In the genomic region with DNA sequence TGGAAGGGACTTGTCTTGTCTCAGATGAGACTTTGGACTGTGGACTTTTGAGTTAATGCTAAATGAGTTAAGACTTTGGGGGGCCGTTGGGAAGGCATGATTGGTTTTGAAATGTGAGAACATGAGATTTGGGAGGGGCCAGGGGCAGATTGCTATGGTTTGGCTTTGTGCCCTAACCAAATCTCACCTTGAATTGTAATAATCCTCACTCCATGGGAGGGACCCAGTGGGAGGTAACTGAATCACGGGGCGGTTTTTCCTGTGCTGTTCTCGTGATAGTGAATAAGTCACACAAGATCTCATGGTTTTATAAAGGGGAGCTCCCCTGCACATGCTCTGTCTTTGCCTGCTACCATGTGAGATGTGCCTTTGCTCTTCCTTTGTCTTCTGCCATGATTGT, we compare ENCODE assay signal across 22 cellular contexts.
A peak's percentile ranks its signal among the peaks of the same experiment; 100 is the strongest.
DNase-seq lines count a peak whose midpoint lies in the region; ATAC-seq, FAIRE-seq and TF ChIP-seq lines count a peak whose summit lies in the region.
"Had no signal": no experiment of that assay in that cellular context is flagged by ENCODE, and none has a peak within 500 bp of the region (broad histone marks: within the 10 kb centered on the region; RNA-seq: fewer than 3 reads in every experiment).

No MANE protein-coding gene starts in this region.

- no peak for TF ChIP-seq CTCF in liver (IDR thresholded peaks at IDR 0.05; ENCODE audit: low read depth, low read length, missing input control)
- TF ChIP-seq CTCF in HepG2 (CRISPR knock-in tag; IDR thresholded peaks at IDR 0.05), result no peak

- H3K27me3 ChIP-seq in liver (ENCODE audit: control insufficient read depth in 4 of 4, insufficient read depth in 4 of 4, low read length in 3 of 4) (no peaks in the 10 kb centered on the region), HepG2 (ENCODE audit: control insufficient read depth in 1 of 2, insufficient read depth in 2 of 2, low read length in 2 of 2) (no peaks in the 10 kb centered on the region)
- H3K27me3 ChIP-seq: BLaER1 had no signal

- in situ Hi-C loops in HepG2 (cut with HindIII; ENCODE audit: extremely low pct_ligation_motif_present, low pct_unique_long_range_greater_than_20kb), result no loop called here

- no peak for TF ChIP-seq POLR2A in HepG2 (IDR thresholded peaks at IDR 0.05; ENCODE audit: insufficient read depth in 1 of 2, low read depth in 2 of 2, low read length in 2 of 2)

- no peak overlapping the region for H2AFZ ChIP-seq in HepG2 (ENCODE audit: low read length)
- H2AFZ ChIP-seq: GM23338 had no signal

- peaks cover 9 to 42% (median 23%) of the 10 kb centered on the region in 4 donors for H3K4me1 ChIP-seq in liver (ENCODE audit: control insufficient read depth in 4 of 4, insufficient read depth in 4 of 4, low read length in 3 of 4)
- H3K4me1 ChIP-seq in HepG2 (ENCODE audit: insufficient read depth, low read length), result peaks cover 28% of the 10 kb centered on the region
- H3K4me1 ChIP-seq: BLaER1 had no signal

- H4K20me1 ChIP-seq in HepG2 (ENCODE audit: insufficient read depth, low read length), result no peaks in the 10 kb centered on the region
- H4K20me1 ChIP-seq: BLaER1 had no signal

- H3K9me3 ChIP-seq in liver (ENCODE audit: control insufficient read depth in 4 of 4, low read length in 3 of 4), result no peaks in the 10 kb centered on the region
- peaks cover 13% of the 10 kb centered on the region for H3K9me3 ChIP-seq in HepG2 (ENCODE audit: low read length)

- H3K9me3 Mint-ChIP-seq in activated CD8-positive, alpha-beta T cell treated with anti-CD3 and anti-CD28 coated beads, Interleukin-2, amount 10 ng/mL, durations not matched to agents 7 days and 5 days (ENCODE audit: insufficient read depth), result no peaks in the 10 kb centered on the region

- WGBS in liver, result 71% methylated on average over 4 of the region's 4 CpGs
- 96% methylated on average over 4 of the region's 4 CpGs for WGBS in HepG2 (ENCODE audit: low lambda C conversion rate)

- no peak for TF ChIP-seq EP300 in HepG2 (IDR thresholded peaks at IDR 0.05; ENCODE audit: low read depth in 2 of 2, low read length in 2 of 2)
- no peak for TF ChIP-seq EP300 in HepG2 (CRISPR knock-in tag; IDR thresholded peaks at IDR 0.05; ENCODE audit: borderline replicate concordance)

- POLR2A ChIA-PET in HepG2 (lab: Yijun Ruan, JAX), result no interaction called here
- POLR2A ChIA-PET in activated CD8-positive, alpha-beta T cell treated with anti-CD3 and anti-CD28 coated beads, Interleukin-2, amount 10 ng/mL, durations not matched to agents 7 days and 5 days (lab: Charles Lee), result no interaction called here

- H3K9ac ChIP-seq in liver (ENCODE audit: low read depth in 1 of 2, low read length in 2 of 2) (no peak overlapping the region), HepG2 (ENCODE audit: insufficient read depth, low read depth, low read length) (no peak overlapping the region)
- H3K9ac ChIP-seq: BLaER1 had no signal

- H3K4me2 ChIP-seq in HepG2 (ENCODE audit: low read depth, low read length), result no peak overlapping the region
- H3K4me2 ChIP-seq: BLaER1, GM23338 had no signal

- no peaks in the 10 kb centered on the region for H3K79me2 ChIP-seq in HepG2 (ENCODE audit: insufficient read depth, low read length)

- no TSS peak for BruUV-seq in HepG2 (replicated peaks; lab: Mats Ljungman, UMichigan)

- no peaks in the 10 kb centered on the region for H3K36me3 Mint-ChIP-seq in activated CD8-positive, alpha-beta T cell treated with anti-CD3 and anti-CD28 coated beads, Interleukin-2, amount 10 ng/mL, durations not matched to agents 7 days and 5 days (ENCODE audit: low read depth)
- H3K36me3 Mint-ChIP-seq: CD14-positive monocyte had no signal

- H3K27ac ChIP-seq in liver (ENCODE audit: low read depth in 1 of 2, low read length in 2 of 2) (no peak overlapping the region), HepG2 (ENCODE audit: extremely low read length, insufficient read depth, low read length) (no peak overlapping the region)
- H3K27ac ChIP-seq: BLaER1 had no signal

- no peak overlapping the region for H3K4me3 ChIP-seq in liver (ENCODE audit: low read depth in 1 of 3, low read length in 3 of 3)
- H3K4me3 ChIP-seq in HepG2 (replicated peaks in 1 of 3; ENCODE audit: insufficient read depth in 1 of 3, low read depth in 2 of 3, low read length in 3 of 3), result no peak overlapping the region
- H3K4me3 ChIP-seq: BLaER1, GM23338, K562 had no signal

- H3K36me3 ChIP-seq in liver (ENCODE audit: control insufficient read depth in 4 of 4, insufficient read depth in 3 of 4, low read depth in 1 of 4, low read length in 3 of 4) (no peaks in the 10 kb centered on the region), HepG2 (replicated peaks in 1 of 2; ENCODE audit: control insufficient read depth in 1 of 2, insufficient read depth in 2 of 2, low read length in 2 of 2) (no peaks in the 10 kb centered on the region)

- H3K27ac Mint-ChIP-seq in activated CD8-positive, alpha-beta T cell treated with anti-CD3 and anti-CD28 coated beads, Interleukin-2, amount 10 ng/mL, durations not matched to agents 7 days and 5 days, result no peak overlapping the region
- H3K27ac Mint-ChIP-seq: CD14-positive monocyte; CD4-positive, alpha-beta memory T cell; GM23338 had no signal

- no peaks in the 10 kb centered on the region for H3K4me1 Mint-ChIP-seq in activated CD8-positive, alpha-beta T cell treated with anti-CD3 and anti-CD28 coated beads, Interleukin-2, amount 10 ng/mL, durations not matched to agents 7 days and 5 days (ENCODE audit: low read depth)
- H3K4me1 Mint-ChIP-seq: CD4-positive, alpha-beta memory T cell had no signal

- H3K4me3 Mint-ChIP-seq in activated CD8-positive, alpha-beta T cell treated with anti-CD3 and anti-CD28 coated beads, Interleukin-2, amount 10 ng/mL, durations not matched to agents 7 days and 5 days, result no peak overlapping the region
- H3K4me3 Mint-ChIP-seq: CD14-positive monocyte; CD4-positive, alpha-beta memory T cell; GM23338; HFFc6 had no signal

- ATAC-seq in HepG2, result no peak
- ATAC-seq in activated CD8-positive, alpha-beta T cell treated with anti-CD3 and anti-CD28 coated beads, Interleukin-2, amount 10 ng/mL, durations not matched to agents 7 days and 5 days, result no peak
- ATAC-seq in HG03135 (IDR thresholded peaks at IDR 0.05; ENCODE audit: unreplicated experiment), result no peak
- ATAC-seq: GM23338, K562 had no signal

- no peaks in the 10 kb centered on the region for H3K27me3 Mint-ChIP-seq in activated CD8-positive, alpha-beta T cell treated with anti-CD3 and anti-CD28 coated beads, Interleukin-2, amount 10 ng/mL, durations not matched to agents 7 days and 5 days (ENCODE audit: low read depth)

- CTCF ChIA-PET in HepG2 (lab: Yijun Ruan, JAX; ENCODE audit: low intra/inter-chr PET ratio, low total read pairs), result no interaction called here
- CTCF ChIA-PET in activated CD8-positive, alpha-beta T cell treated with anti-CD3 and anti-CD28 coated beads, Interleukin-2, amount 10 ng/mL, durations not matched to agents 7 days and 5 days (lab: Charles Lee), result no interaction called here

- DNase-seq in HepG2 (ENCODE audit: low spot score), result no peak
- peak; percentile 18 for DNase-seq in NCI-H69 (lab: John Stamatoyannopoulos, UW)
- DNase-seq in kidney tubule cell (ENCODE audit: low spot score), result peak; percentile 57
- DNase-seq in renal cortical epithelial cell (ENCODE audit: low read depth), result peak; percentile 77
- DNase-seq in activated CD8-positive, alpha-beta T cell treated with anti-CD3 and anti-CD28 coated beads, Interleukin-2, amount 10 ng/mL, durations not matched to agents 7 days and 5 days, result no peak
- DNase-seq in DMS79 treated with DMSO at 0.1 percent for 48 hours (lab: John Stamatoyannopoulos, UW), result no peak
- DNase-seq: 8988T; Calu3; CD4-positive, alpha-beta memory T cell; DND-41; HCEC 1CT; HFFc6 had no signal

- intact Hi-C loops in HepG2 (cut with micrococcal nuclease; ENCODE audit: unreplicated experiment), result no loop called here

- no peak for TF ChIP-seq RAD21 in liver (IDR thresholded peaks at IDR 0.05)
- TF ChIP-seq RAD21 in HepG2 (CRISPR knock-in tag; IDR thresholded peaks at IDR 0.05), result no peak

- FAIRE-seq in HepG2 (lab: Jason Lieb, UNC), result no peak
- FAIRE-seq: G401.6, GM12891, GM18507, H54, K562 had no signal

TF ChIP-seq in liver, 16 proteins besides CTCF, POLR2A, EP300 and RAD21 (continues in another document):
- TF ChIP-seq HNF4A (conservative IDR thresholded peaks at IDR 0.05), result peak; percentile 24 to 48

TF ChIP-seq in HepG2, 621 proteins besides CTCF, POLR2A, EP300 and RAD21 (continues in another document):
- TF ChIP-seq DR1 (CRISPR knock-in tag; IDR thresholded peaks at IDR 0.05), result no peak
- TF ChIP-seq GPN1 (CRISPR knock-in tag; IDR thresholded peaks at IDR 0.05; ENCODE audit: borderline replicate concordance), result no peak
- TF ChIP-seq TAF15 (IDR thresholded peaks at IDR 0.05; ENCODE audit: low read depth, low read length, poor library complexity, severe bottlenecking), result no peak
- TF ChIP-seq CEBPG (CRISPR knock-in tag; IDR thresholded peaks at IDR 0.05), result no peak
- TF ChIP-seq, protein P1, sequence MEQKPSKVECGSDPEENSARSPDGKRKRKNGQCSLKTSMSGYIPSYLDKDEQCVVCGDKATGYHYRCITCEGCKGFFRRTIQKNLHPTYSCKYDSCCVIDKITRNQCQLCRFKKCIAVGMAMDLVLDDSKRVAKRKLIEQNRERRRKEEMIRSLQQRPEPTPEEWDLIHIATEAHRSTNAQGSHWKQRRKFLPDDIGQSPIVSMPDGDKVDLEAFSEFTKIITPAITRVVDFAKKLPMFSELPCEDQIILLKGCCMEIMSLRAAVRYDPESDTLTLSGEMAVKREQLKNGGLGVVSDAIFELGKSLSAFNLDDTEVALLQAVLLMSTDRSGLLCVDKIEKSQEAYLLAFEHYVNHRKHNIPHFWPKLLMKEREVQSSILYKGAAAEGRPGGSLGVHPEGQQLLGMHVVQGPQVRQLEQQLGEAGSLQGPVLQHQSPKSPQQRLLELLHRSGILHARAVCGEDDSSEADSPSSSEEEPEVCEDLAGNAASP (CRISPR knock-in tag; IDR thresholded peaks at IDR 0.05; ENCODE audit: borderline replicate concordance), result no peak
- no peak for TF ChIP-seq ZNF709 (CRISPR knock-in tag; IDR thresholded peaks at IDR 0.05)

Comparison
In these comparisons a context has a peak if more than half of its experiments do, and no peak if none do; other contexts are left out.
1. DNase-seq: peak in NCI-H69 (single experiment), kidney tubule cell (single experiment) and renal cortical epithelial cell (single experiment); none in HepG2 (single experiment), activated CD8-positive, alpha-beta T cell treated with anti-CD3 and anti-CD28 coated beads, Interleukin-2, amount 10 ng/mL, durations not matched to agents 7 days and 5 days (single experiment) and DMS79 treated with DMSO at 0.1 percent for 48 hours (single experiment).